In genomic region chr20:3818155-3819151, GRCh38 we compare ENCODE assay signal across 1 cellular context.
A peak's percentile ranks its signal among the peaks of the same experiment; 100 is the strongest.
TF ChIP-seq lines count a peak whose summit lies in the region.

No MANE protein-coding gene starts in this region.

TF ChIP-seq in HepG2, 621 proteins besides CTCF, POLR2A, EP300 and RAD21 (continued from another document):
- TF ChIP-seq ZNF597 (CRISPR knock-in tag; IDR thresholded peaks at IDR 0.05) (no peak), MBD4 (IDR thresholded peaks at IDR 0.05; ENCODE audit: borderline replicate concordance, low read length) (no peak), RERE (CRISPR knock-in tag; IDR thresholded peaks at IDR 0.05; ENCODE audit: low read depth) (no peak), ISL2 (CRISPR knock-in tag; IDR thresholded peaks at IDR 0.05) (peak; percentile 56; the same call in 1 of the 2 replicates), ZBTB43 (CRISPR knock-in tag; conservative IDR thresholded peaks at IDR 0.05) (no peak), KIAA2018 (CRISPR knock-in tag; IDR thresholded peaks at IDR 0.05; ENCODE audit: borderline replicate concordance) (no peak), MXI1 (IDR thresholded peaks at IDR 0.05; ENCODE audit: borderline replicate concordance, low read depth, low read length) (peak; percentile 87; the same call in 2 of the 3 replicates), CEBPG (CRISPR knock-in tag; IDR thresholded peaks at IDR 0.05) (peak; percentile 79), GMEB1 (CRISPR knock-in tag; IDR thresholded peaks at IDR 0.05; ENCODE audit: borderline replicate concordance) (no peak; the same call in 1 of the 2 replicates), ZC3H4 (CRISPR knock-in tag; IDR thresholded peaks at IDR 0.05; ENCODE audit: borderline replicate concordance) (no peak), ZNF512 (CRISPR knock-in tag; IDR thresholded peaks at IDR 0.05) (no peak), ZNF792 (CRISPR knock-in tag; IDR thresholded peaks at IDR 0.05) (peak; percentile 90; the same call in 1 of the 2 replicates), ZNF431 (CRISPR knock-in tag; IDR thresholded peaks at IDR 0.05; ENCODE audit: borderline replicate concordance, low read depth) (no peak), JUND (CRISPR knock-in tag; IDR thresholded peaks at IDR 0.05) (peak; percentile 83), SYNCRIP (IDR thresholded peaks at IDR 0.05; ENCODE audit: insufficient read depth, low read depth, low read length) (no peak), SAFB2 (CRISPR knock-in tag; IDR thresholded peaks at IDR 0.05; ENCODE audit: borderline replicate concordance, low read depth) (0 out of 2 replicates have a peak, but pooled peaks have one; percentile 63)
TF ChIP-seq in HepG2: peak in this region for 298.
